ENCODE assay signal across 16 cellular contexts in the genomic region with DNA sequence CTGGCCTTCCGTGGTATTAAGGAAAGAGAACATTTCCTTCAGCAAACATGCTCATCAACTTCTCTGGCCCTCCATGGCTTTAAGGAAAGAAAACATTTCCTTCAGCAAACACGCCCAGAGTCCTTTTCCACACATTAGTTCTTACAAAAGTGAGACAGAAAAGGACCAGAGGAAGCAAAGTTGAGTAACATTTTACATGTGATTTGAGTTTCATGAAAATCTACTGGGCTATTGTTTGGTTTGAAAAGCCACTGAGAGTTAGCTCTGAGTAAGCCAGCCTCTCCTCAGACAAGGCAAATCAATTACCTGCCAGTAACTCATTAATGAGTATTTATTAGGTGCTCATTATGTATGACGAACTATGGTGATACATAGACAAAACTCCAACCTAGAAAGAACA.
A peak's percentile ranks its signal among the peaks of the same experiment; 100 is the strongest.
DNase-seq lines count a peak whose midpoint lies in the region; ATAC-seq, FAIRE-seq and TF ChIP-seq lines count a peak whose summit lies in the region.
"Had no signal": no experiment of that assay in that cellular context is flagged by ENCODE, and none has a peak within 500 bp of the region (broad histone marks: within the 10 kb centered on the region; RNA-seq: fewer than 3 reads in every experiment).

No MANE protein-coding gene starts in this region.

- H3K4me1 ChIP-seq in GM12878 (ENCODE audit: control insufficient read depth, insufficient read depth, low read length) (peaks cover 7% of the 10 kb centered on the region; the same call in 1 of the 2 replicates), sigmoid colon (peaks cover 0 to 26% (median 12%) of the 10 kb centered on the region in 4 donors), neuronal stem cell (ENCODE audit: control insufficient read depth in 2 of 2, insufficient read depth in 1 of 2, low read depth in 1 of 2, low read length in 2 of 2) (peaks cover 0 to 5% of the 10 kb centered on the region in 2 donors)

- no peak for FAIRE-seq in GM12878 (lab: Jason Lieb, UNC)
- FAIRE-seq: endometrium had no signal

- no peaks in the 10 kb centered on the region; a peak in 1 of 4 replicates for H3K36me3 ChIP-seq in GM12878 (ENCODE audit: control insufficient read depth in 2 of 2, insufficient read depth in 2 of 2, low read length in 1 of 2)
- peaks cover 42 to 97% (median 52%) of the 10 kb centered on the region in 4 donors for H3K36me3 ChIP-seq in sigmoid colon
- H3K36me3 ChIP-seq in neuronal stem cell (replicated peaks in 1 of 2; ENCODE audit: control insufficient read depth in 2 of 2, insufficient read depth in 2 of 2, low read length in 2 of 2) = peaks cover 25 to 34% of the 10 kb centered on the region in 2 donors
- H3K36me3 ChIP-seq: cardiac muscle cell had no signal

- peak; percentile 95 for ATAC-seq in GM19452 (IDR thresholded peaks at IDR 0.05; ENCODE audit: unreplicated experiment)
- ATAC-seq in HG02938 (IDR thresholded peaks at IDR 0.05; ENCODE audit: unreplicated experiment) = peak; percentile 79
- peak; percentile 90 for ATAC-seq in GM12878
- ATAC-seq in GM21723 (IDR thresholded peaks at IDR 0.05; ENCODE audit: unreplicated experiment) = no peak
- no peak for ATAC-seq in HG03469 (IDR thresholded peaks at IDR 0.05; ENCODE audit: unreplicated experiment)

- H2BK12ac ChIP-seq in neuronal stem cell (ENCODE audit: low read length) = no peak overlapping the region

- H3K79me2 ChIP-seq in GM12878 (ENCODE audit: control insufficient read depth, insufficient read depth, low read length) = no peaks in the 10 kb centered on the region

- SMC1A ChIA-PET in GM12878 (lab: Charles Lee; ENCODE audit: uncharacterized antibody, unreplicated experiment) = interaction anchor here (1.5 to 1.9 kb wide), 2 partner anchors 9 to 15 kb away, joined by 4 to 9 read pairs; no protein-coding TSS in a partner anchor

- H2BK15ac ChIP-seq in neuronal stem cell (ENCODE audit: low read length) = no peak overlapping the region

- TF ChIP-seq POLR2A in GM12878 (IDR thresholded peaks at IDR 0.05; ENCODE audit: low read depth, low read length) = no peak
- TF ChIP-seq POLR2A in sigmoid colon (IDR thresholded peaks at IDR 0.05) = no peak

- H3K9me3 ChIP-seq in GM12878 (replicated peaks; ENCODE audit: control insufficient read depth, insufficient read depth, low read length) (peaks cover 13% of the 10 kb centered on the region; the same call in 2 of the 3 replicates), sigmoid colon (no peaks in the 10 kb centered on the region), neuronal stem cell (replicated peaks in 1 of 2; ENCODE audit: control insufficient read depth in 2 of 2, insufficient read depth in 1 of 2, low read depth in 1 of 2, low read length in 2 of 2) (peaks cover 20 to 23% of the 10 kb centered on the region in 2 donors)

- H3K27ac ChIP-seq in GM12878 (ENCODE audit: control insufficient read depth, insufficient read depth) (no peak overlapping the region), sigmoid colon (peak overlapping the region; percentile 12 to 50 (median 29)), neuronal stem cell (replicated peaks; ENCODE audit: low read length) (no peak overlapping the region)
- H3K27ac ChIP-seq: cardiac muscle cell, SK-N-MC had no signal

- no peak overlapping the region for H4K91ac ChIP-seq in neuronal stem cell (ENCODE audit: low read depth, low read length, poor library complexity)

- H4K8ac ChIP-seq in neuronal stem cell (ENCODE audit: low read depth, low read length) = no peak overlapping the region

- H4K20me1 ChIP-seq in GM12878 (ENCODE audit: control insufficient read depth, insufficient read depth) = no peaks in the 10 kb centered on the region

- H3K14ac ChIP-seq in neuronal stem cell (ENCODE audit: low read length) = no peak overlapping the region

- H2AK5ac ChIP-seq in neuronal stem cell (ENCODE audit: low read depth, low read length) = no peak overlapping the region

- H3K4ac ChIP-seq in neuronal stem cell (ENCODE audit: low read length) = no peak overlapping the region

- H3K18ac ChIP-seq in neuronal stem cell (ENCODE audit: low read length) = no peak overlapping the region

- CTCF ChIA-PET in GM12878 (lab: Yijun Ruan, JAX) = interaction anchor here (1.4 kb wide), 1 partner anchor 14 kb away, joined by 4 read pairs; no protein-coding TSS in a partner anchor

- WGBS in GM12878 (ENCODE audit: insufficient coverage, insufficient replicate concordance, low lambda C conversion rate, missing lambda C conversion rate) = 0% methylated on average over 3 of the region's 3 CpGs
- WGBS in sigmoid colon, 2 donors = 59 to 77% methylated on average over 3 of the region's 3 CpGs
- WGBS in neuronal stem cell (ENCODE audit: extremely low coverage in 2 of 2, insufficient read length in 2 of 2, insufficient replicate concordance in 1 of 2), 2 donors = no CpG with 5 or more reads among the region's 3 CpGs

- H3K23ac ChIP-seq in neuronal stem cell (ENCODE audit: low read depth, low read length, poor library complexity) = no peak overlapping the region

- no peaks in the 10 kb centered on the region for H3K27me3 ChIP-seq in GM12878 (replicated peaks in 1 of 2; ENCODE audit: control insufficient read depth in 2 of 2, insufficient read depth in 2 of 2, low read length in 1 of 2)
- H3K27me3 ChIP-seq in sigmoid colon = no peaks in the 10 kb centered on the region
- no peaks in the 10 kb centered on the region for H3K27me3 ChIP-seq in neuronal stem cell (ENCODE audit: control insufficient read depth in 3 of 3, insufficient read depth in 3 of 3, low read depth in 1 of 3, low read length in 3 of 3)
- H3K27me3 ChIP-seq: cardiac muscle cell had no signal

- no peak overlapping the region for H3K4me3 ChIP-seq in GM12878
- no peak overlapping the region for H3K4me3 ChIP-seq in sigmoid colon
- H3K4me3 ChIP-seq in neuronal stem cell (ENCODE audit: low read length in 2 of 2) = no peak overlapping the region
- H3K4me3 ChIP-seq: cardiac muscle cell, lung, SK-N-MC had no signal

- no peak for TF ChIP-seq CTCF in GM12878 (IDR thresholded peaks at IDR 0.05 in 2 of 3, conservative IDR thresholded peaks at IDR 0.05 in 1 of 3; ENCODE audit: control insufficient read depth in 2 of 3, extremely low read depth in 1 of 3, insufficient read depth in 1 of 3, low read depth in 3 of 3, low read length in 3 of 3)
- no peak for TF ChIP-seq CTCF in sigmoid colon (IDR thresholded peaks at IDR 0.05)

- POLR2A ChIA-PET in GM12878 (lab: Charles Lee) = interaction anchor here (0.6 to 1.5 kb wide), 2 partner anchors 9 to 472 kb away, joined by 3 read pairs; no protein-coding TSS in a partner anchor

- H3K9ac ChIP-seq in GM12878 (ENCODE audit: control insufficient read depth, insufficient read depth, low read length) (no peak overlapping the region), neuronal stem cell (ENCODE audit: low read depth, low read length, poor library complexity) (no peak overlapping the region)

- no TSS peak for BruUV-seq in GM12878 (replicated peaks; lab: Mats Ljungman, UMichigan)

- RAD21 ChIA-PET in GM12878 (lab: Charles Lee; ENCODE audit: unreplicated experiment) = interaction anchor here (1.5 kb wide), 1 partner anchor 14 kb away, joined by 7 read pairs; no protein-coding TSS in a partner anchor

- H2BK5ac ChIP-seq in neuronal stem cell (ENCODE audit: low read length) = no peak overlapping the region

- no peak for TF ChIP-seq RAD21 in GM12878 (IDR thresholded peaks at IDR 0.05; ENCODE audit: insufficient read depth, low read depth, low read length)

- H2BK120ac ChIP-seq in neuronal stem cell (ENCODE audit: low read depth, low read length) = no peak overlapping the region

- DNase-seq in GM12878 (ENCODE audit: low read depth, low spot score) (no peak), sigmoid colon (no peak), neuronal stem cell (ENCODE audit: low spot score) (no peak)
- DNase-seq: activated CD8-positive, alpha-beta memory T cell treated with anti-CD3 and anti-CD28 coated beads for 24 hours; activated naive CD4-positive, alpha-beta T cell treated with anti-CD3 and anti-CD28 coated beads for 36 hours; CD4-positive, alpha-beta memory T cell; EL; NCI-H2171 had no signal

- peak; percentile 29 to 30; a peak in 1 of 4 replicates for TF ChIP-seq EP300 in GM12878 (IDR thresholded peaks at IDR 0.05; ENCODE audit: borderline replicate concordance in 1 of 2, control insufficient read depth in 1 of 2, low read depth in 2 of 2, low read length in 2 of 2)
- TF ChIP-seq EP300 in sigmoid colon (IDR thresholded peaks at IDR 0.05) = no peak

- H3K4me2 ChIP-seq in GM12878 (ENCODE audit: control insufficient read depth, insufficient read depth) (no peak overlapping the region), neuronal stem cell (ENCODE audit: insufficient read depth, low read length, poor library complexity, severe bottlenecking) (no peak overlapping the region)

- intact Hi-C loops in GM12878 (cut with micrococcal nuclease; ENCODE audit: unreplicated experiment) = loop anchor here (1.0 kb wide), 1 partner anchor 9 kb away; no protein-coding TSS in a partner anchor
- intact Hi-C loops in sigmoid colon (cut with DNase I) = no loop called here

- H3K79me1 ChIP-seq in neuronal stem cell (ENCODE audit: low read depth, low read length) = no peaks in the 10 kb centered on the region

- in situ Hi-C loops in GM12878 (cut with MboI) = no loop called here

- H2AFZ ChIP-seq in GM12878 (ENCODE audit: control insufficient read depth, low read depth, low read length) (peak overlapping the region; percentile 10), neuronal stem cell (ENCODE audit: low read length) (no peak overlapping the region)

TF ChIP-seq in GM12878, 131 proteins besides CTCF, POLR2A, EP300 and RAD21 (continues in another document):
- TF ChIP-seq TCF12 (IDR thresholded peaks at IDR 0.05; ENCODE audit: low read depth, low read length) = no peak
- no peak for TF ChIP-seq FOXM1 (IDR thresholded peaks at IDR 0.05; ENCODE audit: low read depth, low read length)
- peak; percentile 58; the same call in 1 of the 2 replicates for TF ChIP-seq BCL11A (IDR thresholded peaks at IDR 0.05; ENCODE audit: low read depth, low read length)
- no peak for TF ChIP-seq ETV6 (conservative IDR thresholded peaks at IDR 0.05 in 1 of 2, IDR thresholded peaks at IDR 0.05 in 1 of 2; ENCODE audit: borderline replicate concordance in 1 of 2, low read depth in 1 of 2)
- TF ChIP-seq HDAC2 (IDR thresholded peaks at IDR 0.05) = no peak
- TF ChIP-seq SMAD1 (IDR thresholded peaks at IDR 0.05; ENCODE audit: low read depth, partially characterized antibody) = no peak
- TF ChIP-seq, protein P1, sequence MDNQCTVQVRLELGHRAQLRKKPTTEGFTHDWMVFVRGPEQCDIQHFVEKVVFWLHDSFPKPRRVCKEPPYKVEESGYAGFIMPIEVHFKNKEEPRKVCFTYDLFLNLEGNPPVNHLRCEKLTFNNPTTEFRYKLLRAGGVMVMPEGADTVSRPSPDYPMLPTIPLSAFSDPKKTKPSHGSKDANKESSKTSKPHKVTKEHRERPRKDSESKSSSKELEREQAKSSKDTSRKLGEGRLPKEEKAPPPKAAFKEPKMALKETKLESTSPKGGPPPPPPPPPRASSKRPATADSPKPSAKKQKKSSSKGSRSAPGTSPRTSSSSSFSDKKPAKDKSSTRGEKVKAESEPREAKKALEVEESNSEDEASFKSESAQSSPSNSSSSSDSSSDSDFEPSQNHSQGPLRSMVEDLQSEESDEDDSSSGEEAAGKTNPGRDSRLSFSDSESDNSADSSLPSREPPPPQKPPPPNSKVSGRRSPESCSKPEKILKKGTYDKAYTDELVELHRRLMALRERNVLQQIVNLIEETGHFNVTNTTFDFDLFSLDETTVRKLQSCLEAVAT (IDR thresholded peaks at IDR 0.05) = no peak
- peak; percentile 82 for TF ChIP-seq MTA2 (IDR thresholded peaks at IDR 0.05; ENCODE audit: low read depth)

Comparison
In these comparisons a context has a peak if more than half of its experiments do, and no peak if none do; other contexts are left out.
1. ATAC-seq: peak in GM19452 (single experiment), HG02938 (single experiment) and GM12878 (single experiment); none in GM21723 (single experiment) and HG03469 (single experiment).
2. H3K27ac ChIP-seq: peak in sigmoid colon (4 of 4); none in GM12878 (single experiment) and neuronal stem cell (single experiment).